16 cellular contexts compared by ENCODE assay signal in genomic region chr7:99362801-99363200, GRCh38. TPM values are rescaled to one million over a fixed set of nuclear protein-coding genes. Genes with fewer than 3 reads are reported as not detected.
DNase-seq lines count a peak whose midpoint lies in the region; ATAC-seq and TF ChIP-seq lines count a peak whose summit lies in the region.
"Had no signal": no experiment of that assay in that cellular context is flagged by ENCODE, and none has a peak within 500 bp of the region (broad histone marks: within the 10 kb centered on the region; RNA-seq: fewer than 3 reads in every experiment).

No MANE protein-coding gene starts in this region.

- peak; percentile 85 for DNase-seq in GM04503 (ENCODE audit: low read depth)
- DNase-seq in amniotic epithelial cell (ENCODE audit: low read depth): peak; percentile 98
- peak; percentile 95 for DNase-seq in fibroblast of the aortic adventitia (ENCODE audit: low read depth)
- no peak for DNase-seq in NCI-H2227 treated with DMSO at 0.1 percent for 48 hours (lab: John Stamatoyannopoulos, UW)
- no peak for DNase-seq in stomach
- DNase-seq: activated CD8-positive, alpha-beta T cell treated with anti-CD3 and anti-CD28 coated beads for 36 hours; AML-193; hypothalamus; Kasumi-1; NCI-H146; nucleus accumbens; stimulated activated CD4-positive, alpha-beta T cell treated with anti-CD3 and anti-CD28 coated beads, Interleukin-4, amount 100 ng/mL, for 24 hours had no signal

- intact Hi-C loops in stomach (cut with DNase I; ENCODE audit: low total_unique reads): no loop called here

- no peak for TF ChIP-seq POLR2A in stomach (IDR thresholded peaks at IDR 0.05)

- no peak for TF ChIP-seq EP300 in stomach (IDR thresholded peaks at IDR 0.05)

- no peak overlapping the region for H2AFZ ChIP-seq in ACC112 (ENCODE audit: low read length, unreplicated experiment)

- H3K4me1 ChIP-seq in ACC112 (ENCODE audit: control insufficient read depth, insufficient read depth, low read length, unreplicated experiment) (peaks cover 3% of the 10 kb centered on the region), stomach (no peaks in the 10 kb centered on the region)

- TF ChIP-seq CTCF in fibroblast of the aortic adventitia (IDR thresholded peaks at IDR 0.05; ENCODE audit: insufficient read depth, low read length) (no peak), stomach (IDR thresholded peaks at IDR 0.05) (no peak)

- WGBS in stomach, 5 donors: 83 to 86% (median 83%) methylated on average over 3 of the region's 3 CpGs

- H3K36me3 ChIP-seq in ACC112 (ENCODE audit: insufficient read depth, low read length): peaks cover 14% of the 10 kb centered on the region
- peaks cover 76 to 100% (median 100%) of the 10 kb centered on the region in 4 donors for H3K36me3 ChIP-seq in stomach

- H3K27me3 ChIP-seq in ACC112 (ENCODE audit: insufficient read depth, low read length): no peaks in the 10 kb centered on the region
- no peaks in the 10 kb centered on the region for H3K27me3 ChIP-seq in stomach

- ATAC-seq in GM19455 (IDR thresholded peaks at IDR 0.05; ENCODE audit: unreplicated experiment): no peak
- ATAC-seq in GM21619 (IDR thresholded peaks at IDR 0.05; ENCODE audit: unreplicated experiment): no peak
- ATAC-seq: activated CD8-positive, alpha-beta T cell treated with anti-CD3 and anti-CD28 coated beads for 36 hours; sciatic nerve had no signal

- no peaks in the 10 kb centered on the region for H3K79me2 ChIP-seq in ACC112 (ENCODE audit: control insufficient read depth, insufficient read depth, low read length, unreplicated experiment)

- H3K27ac ChIP-seq in ACC112 (ENCODE audit: low read depth, low read length) (peak overlapping the region; percentile 37; the same call in 1 of the 2 replicates), stomach (no peak overlapping the region)

- H3K9me3 ChIP-seq in stomach: no peaks in the 10 kb centered on the region

- H3K4me3 ChIP-seq in ACC112 (ENCODE audit: low read depth, low read length): no peak overlapping the region
- H3K4me3 ChIP-seq in fibroblast of the aortic adventitia (ENCODE audit: low read depth, low read length): no peak overlapping the region
- no peak overlapping the region for H3K4me3 ChIP-seq in stomach

RNA-seq across cellular contexts. Expression of gene ARPC1B, which starts 11.7 kb away (rescaled TPM):
- 249 and 358 TPM in 2 replicates for total RNA-seq in fibroblast of the aortic adventitia (ENCODE audit: low replicate concordance)
- total RNA-seq in stomach: 100 to 1,000 TPM in 3 of 5 donors, 10 to 100 TPM in 2; 25.1 to 229 (median 113) TPM
- polyA plus RNA-seq in stomach: 100 to 1,000 TPM in 2 of 3 donors, 10 to 100 TPM in 1; 89.9 to 196 (median 106) TPM

RNA-seq across cellular contexts. Expression of gene ARPC1A, which starts 37.1 kb away (rescaled TPM):
- 85.0 and 253 TPM in 2 replicates for total RNA-seq in fibroblast of the aortic adventitia (ENCODE audit: low replicate concordance)
- 100 to 1,000 TPM in 4 of 5 donors, 10 to 100 TPM in 1; 93.3 to 220 (median 117) TPM for total RNA-seq in stomach
- 100 to 1,000 TPM; 165 to 344 (median 257) TPM for polyA plus RNA-seq in stomach

RNA-seq across cellular contexts. Expression of gene PDAP1, which starts 45.6 kb away (rescaled TPM):
- 29.2 and 66.9 TPM in 2 replicates for total RNA-seq in fibroblast of the aortic adventitia (ENCODE audit: low replicate concordance)
- total RNA-seq in stomach: 10 to 100 TPM; 22.8 to 79.9 (median 32.3) TPM
- 100 to 1,000 TPM; 129 to 153 (median 133) TPM for polyA plus RNA-seq in stomach

RNA-seq across cellular contexts. Expression of gene BUD31, which starts 46.0 kb away (rescaled TPM):
- total RNA-seq in fibroblast of the aortic adventitia (ENCODE audit: low replicate concordance) (137 and 171 TPM in 2 replicates), stomach (100 to 1,000 TPM in 1 of 5 donors, 10 to 100 TPM in 4; 58.0 to 122 (median 82.3) TPM)
- 100 to 1,000 TPM; 127 to 155 (median 151) TPM for polyA plus RNA-seq in stomach

Comparison
In these comparisons a context has a peak if more than half of its experiments do, and no peak if none do; other contexts are left out.
1. DNase-seq: peak in GM04503 (single experiment), amniotic epithelial cell (single experiment) and fibroblast of the aortic adventitia (single experiment); none in NCI-H2227 treated with DMSO at 0.1 percent for 48 hours (single experiment) and stomach (single experiment).